9 cellular contexts compared by ENCODE assay signal in genomic region chr9:132350861-132351315, GRCh38. TPM values are rescaled to one million over a fixed set of nuclear protein-coding genes. Genes with fewer than 3 reads are reported as not detected.
DNase-seq lines count a peak whose midpoint lies in the region; ATAC-seq and TF ChIP-seq lines count a peak whose summit lies in the region.
"Had no signal": no experiment of that assay in that cellular context is flagged by ENCODE, and none has a peak within 500 bp of the region (broad histone marks: within the 10 kb centered on the region; RNA-seq: fewer than 3 reads in every experiment).

No MANE protein-coding gene starts in this region.

- H3K27ac Mint-ChIP-seq in activated CD8-positive, alpha-beta T cell treated with anti-CD3 and anti-CD28 coated beads, Interleukin-2, amount 10 ng/mL, durations not matched to agents 7 days and 5 days: peak overlapping the region; percentile 82

- peaks cover 25 to 45% of the 10 kb centered on the region in 2 donors for H3K4me1 ChIP-seq in left lung

- H3K4me3 ChIP-seq in left lung: peak overlapping the region in 1 of 2 donors; percentile 99

- no peak for TF ChIP-seq POLR2A in GM18505 (IDR thresholded peaks at IDR 0.05; ENCODE audit: borderline replicate concordance, extremely low read depth, insufficient read depth, insufficient read length)

- POLR2A ChIA-PET in activated CD8-positive, alpha-beta T cell treated with anti-CD3 and anti-CD28 coated beads, Interleukin-2, amount 10 ng/mL, durations not matched to agents 7 days and 5 days (lab: Charles Lee): interaction anchor here (1.0 to 2.6 kb wide), 3 partner anchors 28 to 55 kb away, joined by 3 to 5 read pairs (median 3); partner anchors contain the start of gene TTF1

- H3K4me3 Mint-ChIP-seq in activated CD8-positive, alpha-beta T cell treated with anti-CD3 and anti-CD28 coated beads, Interleukin-2, amount 10 ng/mL, durations not matched to agents 7 days and 5 days: peak overlapping the region; percentile 82

- H3K27me3 ChIP-seq in left lung: no peaks in the 10 kb centered on the region

- H3K9me3 Mint-ChIP-seq in activated CD8-positive, alpha-beta T cell treated with anti-CD3 and anti-CD28 coated beads, Interleukin-2, amount 10 ng/mL, durations not matched to agents 7 days and 5 days (ENCODE audit: insufficient read depth): no peaks in the 10 kb centered on the region

- H3K36me3 ChIP-seq in left lung: peaks cover 0 to 72% of the 10 kb centered on the region in 2 donors

- intact Hi-C loops in left lung (cut with DNase I): no loop called here

- no peak for TF ChIP-seq CTCF in left lung (IDR thresholded peaks at IDR 0.05)

- peaks cover 66% of the 10 kb centered on the region for H3K36me3 Mint-ChIP-seq in activated CD8-positive, alpha-beta T cell treated with anti-CD3 and anti-CD28 coated beads, Interleukin-2, amount 10 ng/mL, durations not matched to agents 7 days and 5 days (ENCODE audit: low read depth)

- peak; percentile 11 for DNase-seq in ACHN
- DNase-seq in GM19240 (ENCODE audit: insufficient read length, low spot score): peak; percentile 21
- DNase-seq in activated CD8-positive, alpha-beta T cell treated with anti-CD3 and anti-CD28 coated beads, Interleukin-2, amount 10 ng/mL, durations not matched to agents 7 days and 5 days: peak; percentile 57
- DNase-seq in left lung: no peak
- DNase-seq in NCI-H345 (lab: John Stamatoyannopoulos, UW): no peak
- no peak for DNase-seq in NCI-H510A treated with DMSO at 0.1 percent for 48 hours (lab: John Stamatoyannopoulos, UW)
- no peak for DNase-seq in stimulated activated CD4-positive, alpha-beta T cell treated with anti-CD3 and anti-CD28 coated beads, Interleukin-1b, Interleukin-23, amount 100 ng/mL, for 48 hours

- CTCF ChIA-PET in activated CD8-positive, alpha-beta T cell treated with anti-CD3 and anti-CD28 coated beads, Interleukin-2, amount 10 ng/mL, durations not matched to agents 7 days and 5 days (lab: Charles Lee): interaction anchor here (0.6 to 1.6 kb wide), 12 partner anchors 19 to 157 kb away, joined by 3 to 9 read pairs (median 3); no protein-coding TSS in a partner anchor

- no peaks in the 10 kb centered on the region for H3K27me3 Mint-ChIP-seq in activated CD8-positive, alpha-beta T cell treated with anti-CD3 and anti-CD28 coated beads, Interleukin-2, amount 10 ng/mL, durations not matched to agents 7 days and 5 days (ENCODE audit: low read depth)

- peak; percentile 11 for ATAC-seq in activated CD8-positive, alpha-beta T cell treated with anti-CD3 and anti-CD28 coated beads, Interleukin-2, amount 10 ng/mL, durations not matched to agents 7 days and 5 days
- no peak for ATAC-seq in left lung
- ATAC-seq in GM18505 (IDR thresholded peaks at IDR 0.05; ENCODE audit: unreplicated experiment): no peak

- in situ Hi-C loops in ACHN (cut with HindIII; ENCODE audit: low pct_ligation_motif_present, low pct_unique_long_range_greater_than_20kb, low sequenced_read_pairs): no loop called here

- no peaks in the 10 kb centered on the region for H3K9me3 ChIP-seq in left lung

- H3K4me1 Mint-ChIP-seq in activated CD8-positive, alpha-beta T cell treated with anti-CD3 and anti-CD28 coated beads, Interleukin-2, amount 10 ng/mL, durations not matched to agents 7 days and 5 days (ENCODE audit: low read depth): peaks cover 49% of the 10 kb centered on the region

- H3K27ac ChIP-seq in left lung: peak overlapping the region; percentile 45 to 68

RNA-seq across cellular contexts. Expression of gene SETX, which starts 3.9 kb away (rescaled TPM):
- total RNA-seq in activated CD8-positive, alpha-beta T cell treated with anti-CD3 and anti-CD28 coated beads, Interleukin-2, amount 10 ng/mL, durations not matched to agents 7 days and 5 days: 10 to 100 TPM; 54.2 to 58.0 TPM
- total RNA-seq in left lung: 10 to 100 TPM; 42.2 to 53.1 TPM

RNA-seq across cellular contexts. Expression of gene TTF1, which starts 55.8 kb away (rescaled TPM):
- 10 to 100 TPM; 32.3 to 35.1 TPM for total RNA-seq in activated CD8-positive, alpha-beta T cell treated with anti-CD3 and anti-CD28 coated beads, Interleukin-2, amount 10 ng/mL, durations not matched to agents 7 days and 5 days
- total RNA-seq in left lung: 10 to 100 TPM in 1 of 2 donors, 1 to 10 TPM in 1; 9.7 to 11.7 TPM

RNA-seq across cellular contexts. Expression of gene CFAP77, which starts 59.1 kb away (rescaled TPM):
- not detected for total RNA-seq in activated CD8-positive, alpha-beta T cell treated with anti-CD3 and anti-CD28 coated beads, Interleukin-2, amount 10 ng/mL, durations not matched to agents 7 days and 5 days
- total RNA-seq in left lung: 1 to 10 TPM in 1 of 2 donors, not detected in 1; 2.4 TPM
- total RNA-seq: bronchial epithelial cell had no signal

Comparison
In these comparisons a context has a peak if more than half of its experiments do, and no peak if none do; other contexts are left out.
1. DNase-seq: peak in ACHN (single experiment), GM19240 (single experiment) and activated CD8-positive, alpha-beta T cell treated with anti-CD3 and anti-CD28 coated beads, Interleukin-2, amount 10 ng/mL, durations not matched to agents 7 days and 5 days (single experiment); none in left lung (0 of 2), NCI-H345 (single experiment), NCI-H510A treated with DMSO at 0.1 percent for 48 hours (single experiment) and stimulated activated CD4-positive, alpha-beta T cell treated with anti-CD3 and anti-CD28 coated beads, Interleukin-1b, Interleukin-23, amount 100 ng/mL, for 48 hours (single experiment).